In the genomic region with DNA sequence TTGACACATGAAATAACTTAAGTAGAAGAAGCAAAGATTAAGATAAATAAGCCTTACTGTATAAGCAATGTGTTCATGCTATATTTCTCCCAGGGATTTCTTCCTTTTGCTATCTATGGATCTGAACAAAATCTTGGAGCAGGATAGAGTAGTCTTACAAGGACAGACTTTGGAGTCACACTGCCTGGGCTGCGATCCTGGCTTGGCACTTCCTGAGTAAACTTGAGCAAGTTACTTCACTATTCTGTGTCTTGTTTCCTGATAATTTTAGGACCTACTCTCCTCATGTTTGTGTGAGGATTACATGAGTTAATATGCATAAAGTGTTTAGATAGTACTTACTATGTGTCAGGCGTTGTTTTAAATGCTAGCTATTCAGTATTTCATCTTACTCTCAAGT, we compare ENCODE assay signal across 18 cellular contexts.
A peak's percentile ranks its signal among the peaks of the same experiment; 100 is the strongest.
DNase-seq lines count a peak whose midpoint lies in the region; ATAC-seq and TF ChIP-seq lines count a peak whose summit lies in the region.
"Had no signal": no experiment of that assay in that cellular context is flagged by ENCODE, and none has a peak within 500 bp of the region (broad histone marks: within the 10 kb centered on the region; RNA-seq: fewer than 3 reads in every experiment).

No MANE protein-coding gene starts in this region.

- 74% methylated on average over 2 of the region's 2 CpGs for WGBS in right cardiac atrium

- intact Hi-C loops in right cardiac atrium (cut with DNase I), result no loop called here
- intact Hi-C loops in Right ventricle myocardium superior (cut with DNase I), result no loop called here
- intact Hi-C loops in left colon (cut with DNase I, micrococcal nuclease), result no loop called here

- H3K27ac ChIP-seq in right cardiac atrium (ENCODE audit: low read length) (no peak overlapping the region), VCaP (peak overlapping the region; percentile 29)
- H3K27ac ChIP-seq: 22Rv1; A549; BLaER1 treated with 17β-estradiol and CSF1 and Interleukin-3, amounts not matched to agents 10 nM and 100 nM; C4-2B had no signal

- no peak for TF ChIP-seq CTCF in VCaP (conservative IDR thresholded peaks at IDR 0.05)

- H3K9me3 ChIP-seq in right cardiac atrium (ENCODE audit: control insufficient read depth, low read length), result no peaks in the 10 kb centered on the region
- H3K9me3 ChIP-seq: A549, Caco-2 had no signal

- H3K4me3 ChIP-seq in right cardiac atrium (ENCODE audit: low read length), result no peak overlapping the region
- H3K4me3 ChIP-seq: A549; BLaER1 treated with 17β-estradiol and CSF1 and Interleukin-3, amounts not matched to agents 10 nM and 100 nM had no signal

- no peaks in the 10 kb centered on the region for H3K27me3 ChIP-seq in right cardiac atrium (ENCODE audit: control insufficient read depth, insufficient read depth)

- no peak for ATAC-seq in right cardiac atrium
- ATAC-seq in Right ventricle myocardium superior (ENCODE audit: poor library complexity), result no peak
- ATAC-seq in left colon, result peak; percentile 34
- ATAC-seq in HG03354 (IDR thresholded peaks at IDR 0.05; ENCODE audit: poor library complexity, severe bottlenecking, unreplicated experiment), result no peak
- ATAC-seq: A549; CD8-positive, alpha-beta T cell had no signal

- H3K4me1 ChIP-seq in right cardiac atrium (ENCODE audit: control insufficient read depth, insufficient read depth, low read length), result no peaks in the 10 kb centered on the region
- H3K4me1 ChIP-seq: A549; BLaER1 treated with 17β-estradiol and CSF1 and Interleukin-3, amounts not matched to agents 10 nM and 100 nM had no signal

- DNase-seq in right cardiac atrium (peak in 2 of 3 donors; percentile 24 to 44), Right ventricle myocardium superior (no peak), left colon (no peak), HuH-7.5 (ENCODE audit: low spot score) (no peak), anterior cingulate cortex (lab: John Stamatoyannopoulos, UW) (no peak)
- DNase-seq: AML-193; Caco-2; Calu3; CD4-positive, alpha-beta T cell; CD8-positive, alpha-beta T cell; DMS79 treated with DMSO at 0.1 percent for 48 hours; GF-D8 had no signal

Comparison
In these comparisons a context has a peak if more than half of its experiments do, and no peak if none do; other contexts are left out.
1. DNase-seq: peak in right cardiac atrium (2 of 3); none in Right ventricle myocardium superior (single experiment), left colon (0 of 2), HuH-7.5 (single experiment) and anterior cingulate cortex (0 of 58).